In the genomic region with DNA sequence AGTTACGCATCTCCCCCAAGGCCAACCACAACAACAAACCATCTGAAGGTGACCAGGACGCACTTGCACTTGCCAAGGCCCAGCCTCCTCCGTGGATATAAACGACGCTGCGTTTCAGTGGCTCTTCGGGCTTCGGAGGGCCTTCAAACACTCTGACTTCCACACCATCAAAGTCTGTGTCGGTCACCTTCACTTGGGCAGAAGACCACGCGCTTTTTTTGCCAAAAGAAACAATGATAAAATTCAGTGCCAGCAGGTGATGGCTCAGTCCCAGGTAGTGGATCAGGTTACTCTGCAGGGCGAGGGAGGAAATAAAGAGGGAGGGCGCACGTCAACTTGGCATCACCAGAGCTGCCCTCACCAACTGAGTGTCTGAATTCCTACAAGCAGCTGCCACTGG, we compare ENCODE assay signal across 15 cellular contexts.
DNase-seq lines count a peak whose midpoint lies in the region; ATAC-seq and TF ChIP-seq lines count a peak whose summit lies in the region.
"Had no signal": no experiment of that assay in that cellular context is flagged by ENCODE, and none has a peak within 500 bp of the region (broad histone marks: within the 10 kb centered on the region; RNA-seq: fewer than 3 reads in every experiment).

No MANE protein-coding gene starts in this region.

- 69 to 73% methylated on average over 14 of the region's 14 CpGs for WGBS in thyroid gland, 2 donors

- H3K36me3 ChIP-seq in thyroid gland: no peaks in the 10 kb centered on the region

- no peak overlapping the region for H3K4me3 ChIP-seq in thyroid gland (replicated peaks in 1 of 3)
- H3K4me3 ChIP-seq: esophagus squamous epithelium had no signal

- DNase-seq in NCI-H345 (lab: John Stamatoyannopoulos, UW) (peak; percentile 45), NCI-H345 treated with DMSO at 0.1 percent for 48 hours (lab: John Stamatoyannopoulos, UW; ENCODE audit: unreplicated experiment) (no peak), NCI-H2171 (lab: John Stamatoyannopoulos, UW) (peak; percentile 48), cerebellar cortex (ENCODE audit: low spot score) (peak; percentile 38), thyroid gland (peak; percentile 76 to 86), head of caudate nucleus (no peak)
- DNase-seq: activated T-cell treated with anti-CD3 and anti-CD28 coated beads, Interleukin-2, amount 50 U/mL, for 24 hours; cortex of kidney; esophagus squamous epithelium; NCI-H1417 treated with DMSO at 0.1 percent for 48 hours; OCI-M1; T-cell had no signal

- no peak for TF ChIP-seq POLR2A in thyroid gland (IDR thresholded peaks at IDR 0.05)

- H3K9me3 ChIP-seq in thyroid gland: no peaks in the 10 kb centered on the region
- H3K9me3 ChIP-seq: esophagus squamous epithelium had no signal

- no peaks in the 10 kb centered on the region for H3K27me3 ChIP-seq in thyroid gland
- H3K27me3 ChIP-seq: esophagus squamous epithelium had no signal

- intact Hi-C loops in thyroid gland (cut with DNase I) (no loop called here), head of caudate nucleus (cut with DNase I) (no loop called here)

- peak overlapping the region in 1 of 3 donors; percentile 26 for H3K27ac ChIP-seq in thyroid gland
- H3K27ac ChIP-seq: esophagus squamous epithelium had no signal

- TF ChIP-seq CTCF in thyroid gland (IDR thresholded peaks at IDR 0.05): no peak

- peaks cover 9 to 23% of the 10 kb centered on the region in 2 donors for H3K4me1 ChIP-seq in thyroid gland

- ATAC-seq in GM18517 (IDR thresholded peaks at IDR 0.05; ENCODE audit: unreplicated experiment): no peak
- ATAC-seq in GM21529 (IDR thresholded peaks at IDR 0.05; ENCODE audit: unreplicated experiment): no peak
- ATAC-seq: activated CD4-positive, CD25-positive, alpha-beta regulatory T cell treated with anti-CD3 and anti-CD28 coated beads, Interleukin-2, amount 50 U/mL, for 24 hours; T-cell had no signal

Comparison
In these comparisons a context has a peak if more than half of its experiments do, and no peak if none do; other contexts are left out.
1. DNase-seq: peak in NCI-H345 (single experiment), NCI-H2171 (single experiment), cerebellar cortex (single experiment) and thyroid gland (2 of 2); none in NCI-H345 treated with DMSO at 0.1 percent for 48 hours (single experiment) and head of caudate nucleus (0 of 42).